ENCODE assay signal across 21 cellular contexts in the genomic region with DNA sequence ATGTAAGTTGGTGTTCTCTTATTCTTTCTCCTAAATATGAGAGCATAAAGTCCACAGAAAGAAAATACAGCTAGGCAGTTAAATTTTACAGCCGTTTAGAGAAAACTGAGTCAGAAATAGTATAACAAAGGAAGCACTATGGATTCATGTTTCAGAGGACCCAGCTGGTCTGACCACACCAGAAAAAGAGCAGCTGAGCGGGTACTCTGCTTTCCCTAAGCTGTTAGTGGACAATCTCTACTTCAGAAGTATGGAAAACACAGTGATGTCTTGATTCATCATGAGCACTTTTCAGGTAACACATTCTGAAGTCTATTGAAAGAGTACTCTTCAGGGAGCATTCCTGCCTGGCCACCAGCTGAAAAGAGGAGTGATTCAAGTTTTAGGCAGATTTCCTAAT. TPM values are rescaled to one million over a fixed set of nuclear protein-coding genes. Genes with fewer than 3 reads are reported as not detected.
DNase-seq lines count a peak whose midpoint lies in the region; ATAC-seq and FAIRE-seq lines count a peak whose summit lies in the region.
"Had no signal": no experiment of that assay in that cellular context is flagged by ENCODE, and none has a peak within 500 bp of the region (broad histone marks: within the 10 kb centered on the region; RNA-seq: fewer than 3 reads in every experiment).

No MANE protein-coding gene starts in this region.

- peaks cover 18% of the 10 kb centered on the region for H3K27me3 Mint-ChIP-seq in T-helper 17 cell

- H3K27ac Mint-ChIP-seq in T-helper 17 cell: no peak overlapping the region
- H3K27ac Mint-ChIP-seq: CD14-positive monocyte, natural killer cell had no signal

- H3K4me1 Mint-ChIP-seq in T-helper 17 cell: no peaks in the 10 kb centered on the region
- H3K4me1 Mint-ChIP-seq: natural killer cell had no signal

- H3K4me3 Mint-ChIP-seq in T-helper 17 cell: no peak overlapping the region
- H3K4me3 Mint-ChIP-seq: CD14-positive monocyte, natural killer cell had no signal

- H3K36me3 Mint-ChIP-seq in T-helper 17 cell (ENCODE audit: low read depth): no peaks in the 10 kb centered on the region
- H3K36me3 Mint-ChIP-seq: natural killer cell had no signal

- no peak for ATAC-seq in T-helper 17 cell
- ATAC-seq: K562; natural killer cell; stimulated activated naive CD8-positive, alpha-beta T cell treated with anti-CD3 and anti-CD28 coated beads, Interleukin-15, Interleukin-2, amounts not matched to agents 100 U/mL and 50 U/mL, for 24 hours had no signal

- no peak for FAIRE-seq in frontal cortex (lab: Jason Lieb, UNC)
- FAIRE-seq: K562 had no signal

- no peaks in the 10 kb centered on the region for H3K9me3 ChIP-seq in T-helper 17 cell (ENCODE audit: control insufficient read depth, low read length, poor library complexity, severe bottlenecking)
- H3K9me3 ChIP-seq: breast epithelium, SK-N-SH had no signal

- peak; percentile 21 for DNase-seq in NCI-H1092 treated with DMSO at 0.1 percent for 48 hours (lab: John Stamatoyannopoulos, UW)
- no peak for DNase-seq in NCI-H1092 (lab: John Stamatoyannopoulos, UW)
- peak; percentile 4 for DNase-seq in SW480 (ENCODE audit: low spot score)
- DNase-seq in hippocampal formation (lab: John Stamatoyannopoulos, UW): peak; percentile 21 to 80
- peak; percentile 9 for DNase-seq in stromal cell of bone marrow (ENCODE audit: low read depth)
- no peak for DNase-seq in T-helper 17 cell
- DNase-seq in frontal cortex (ENCODE audit: low spot score in 2 of 2): no peak
- no peak for DNase-seq in activated effector memory CD4-positive, alpha-beta T cell treated with anti-CD3 and anti-CD28 coated beads, Interleukin-2, amount 50 U/mL, for 16 hours
- DNase-seq: activated CD4-positive, alpha-beta T cell treated with anti-CD3 and anti-CD28 coated beads for 48 hours; activated naive CD4-positive, alpha-beta T cell treated with anti-CD3 and anti-CD28 coated beads, Interleukin-2, amount 50 U/mL, for 16 hours; effector CD4-positive, alpha-beta T cell; EL; natural killer cell; NCI-H1417 treated with DMSO at 0.1 percent for 48 hours; NCI-H446; SK-N-SH; stimulated activated CD4-positive, alpha-beta T cell treated with anti-CD3 and anti-CD28 coated beads, Interleukin-15, amount 100 ng/mL, for 24 hours; stimulated activated naive CD8-positive, alpha-beta T cell treated with anti-CD3 and anti-CD28 coated beads, Interleukin-15, Interleukin-2, amounts not matched to agents 100 U/mL and 50 U/mL, for 24 hours had no signal

RNA-seq across cellular contexts. Expression of a gene that starts 12.4 kb away (rescaled TPM):
- under 1 TPM in 1 of 2 donors, not detected in 1; 0.31 TPM for total RNA-seq in T-helper 17 cell
- 11.8 TPM for total RNA-seq in frontal cortex

Comparison
In these comparisons a context has a peak if more than half of its experiments do, and no peak if none do; other contexts are left out.
1. DNase-seq: peak in NCI-H1092 treated with DMSO at 0.1 percent for 48 hours (single experiment), SW480 (single experiment), hippocampal formation (2 of 2) and stromal cell of bone marrow (single experiment); none in NCI-H1092 (single experiment), T-helper 17 cell (0 of 3), frontal cortex (0 of 2) and activated effector memory CD4-positive, alpha-beta T cell treated with anti-CD3 and anti-CD28 coated beads, Interleukin-2, amount 50 U/mL, for 16 hours (single experiment).